In genomic region chr1:206955476-206956312, GRCh38 we compare ENCODE assay signal across 11 cellular contexts. TPM values are rescaled to one million over a fixed set of nuclear protein-coding genes. Genes with fewer than 3 reads are reported as not detected.
DNase-seq lines count a peak whose midpoint lies in the region; FAIRE-seq and TF ChIP-seq lines count a peak whose summit lies in the region.
"Had no signal": no experiment of that assay in that cellular context is flagged by ENCODE, and none has a peak within 500 bp of the region (broad histone marks: within the 10 kb centered on the region; RNA-seq: fewer than 3 reads in every experiment).

No MANE protein-coding gene starts in this region.

- H3K4me1 Mint-ChIP-seq in glutamatergic neuron (ENCODE audit: low read depth, unreplicated experiment) = no peaks in the 10 kb centered on the region

- H3K18ac ChIP-seq in trophoblast cell (ENCODE audit: low read length) = no peak overlapping the region

- WGBS in trophoblast cell (ENCODE audit: extremely low coverage, insufficient coverage, insufficient read length) = no CpG with 5 or more reads among the region's 10 CpGs

- no peak overlapping the region for H2BK12ac ChIP-seq in trophoblast cell (ENCODE audit: low read length)

- no peaks in the 10 kb centered on the region for H3K9me3 Mint-ChIP-seq in glutamatergic neuron (ENCODE audit: unreplicated experiment)

- no peak overlapping the region for H2AK5ac ChIP-seq in trophoblast cell (ENCODE audit: low read length)

- no peak for TF ChIP-seq CTCF in glutamatergic neuron (IDR thresholded peaks at IDR 0.05; ENCODE audit: partially characterized antibody, unreplicated experiment)

- no peaks in the 10 kb centered on the region for H3K4me1 ChIP-seq in trophoblast cell (ENCODE audit: control insufficient read depth in 1 of 2, insufficient read depth in 2 of 2, low read length in 2 of 2)

- no peak overlapping the region for H2BK5ac ChIP-seq in trophoblast cell (ENCODE audit: low read depth, low read length, poor library complexity)

- peaks cover 2% of the 10 kb centered on the region for H3K9me3 ChIP-seq in trophoblast cell (ENCODE audit: insufficient read depth, low read depth, low read length)

- H3K27ac Mint-ChIP-seq in glutamatergic neuron (ENCODE audit: unreplicated experiment) = no peak overlapping the region

- peaks cover 4% of the 10 kb centered on the region for H3K36me3 Mint-ChIP-seq in glutamatergic neuron (ENCODE audit: unreplicated experiment)

- H3K27me3 Mint-ChIP-seq in glutamatergic neuron (ENCODE audit: unreplicated experiment) = peaks cover 2% of the 10 kb centered on the region

- H3K27me3 ChIP-seq in trophoblast cell (ENCODE audit: insufficient read depth, low read length) = no peaks in the 10 kb centered on the region

- no peak overlapping the region for H4K91ac ChIP-seq in trophoblast cell (ENCODE audit: low read depth, low read length)

- no peak overlapping the region for H4K8ac ChIP-seq in trophoblast cell (ENCODE audit: low read depth, low read length)

- H3K23ac ChIP-seq in trophoblast cell (ENCODE audit: low read length) = no peak overlapping the region

- H3K9ac ChIP-seq in trophoblast cell (ENCODE audit: low read length) = no peak overlapping the region

- H4K12ac ChIP-seq in trophoblast cell (ENCODE audit: low read depth, low read length) = no peak overlapping the region

- DNase-seq in DMS153 treated with DMSO at 0.1 percent for 48 hours (lab: John Stamatoyannopoulos, UW; ENCODE audit: unreplicated experiment) (peak; percentile 29), GM19239 (ENCODE audit: insufficient read length, low spot score) (no peak), HuH-7.5 (ENCODE audit: low spot score) (peak; percentile 39), left kidney (ENCODE audit: low read depth, low spot score) (peak; percentile 61), glutamatergic neuron (no peak), 8988T (no peak), trophoblast cell (no peak)
- no peak for DNase-seq in activated effector memory CD4-positive, alpha-beta T cell treated with Interleukin-2 at 50 U/mL for 16 hours

- H3K79me1 ChIP-seq in trophoblast cell (ENCODE audit: low read length) = no peaks in the 10 kb centered on the region

- no peaks in the 10 kb centered on the region for H3K36me3 ChIP-seq in trophoblast cell (ENCODE audit: control insufficient read depth in 1 of 2, insufficient read depth in 2 of 2, low read length in 2 of 2)

- H3K4me3 ChIP-seq in trophoblast cell (ENCODE audit: low read depth, low read length) = no peak overlapping the region

- FAIRE-seq in GM19239 (lab: Jason Lieb, UNC) = peak; percentile 85
- FAIRE-seq: urothelium cell line had no signal

- H3K4me2 ChIP-seq in trophoblast cell (ENCODE audit: low read length) = no peak overlapping the region

- H2AFZ ChIP-seq in trophoblast cell (ENCODE audit: insufficient read depth, low read length, poor library complexity) = no peak overlapping the region

- no peak overlapping the region for H3K14ac ChIP-seq in trophoblast cell (ENCODE audit: low read length)

- no peak overlapping the region for H3K27ac ChIP-seq in trophoblast cell (ENCODE audit: low read depth, low read length)

- H3K4ac ChIP-seq in trophoblast cell (ENCODE audit: low read depth, low read length) = no peak overlapping the region

- no peak overlapping the region for H2BK120ac ChIP-seq in trophoblast cell (ENCODE audit: insufficient read depth, low read length, poor library complexity)

- no peaks in the 10 kb centered on the region for H3K79me2 ChIP-seq in trophoblast cell (ENCODE audit: control insufficient read depth, insufficient read depth, low read length, poor library complexity)

- H3K4me3 Mint-ChIP-seq in glutamatergic neuron (ENCODE audit: unreplicated experiment) = no peak overlapping the region

RNA-seq across cellular contexts. Expression of gene PIGR, which starts 9.4 kb away (rescaled TPM):
- not detected for total RNA-seq in glutamatergic neuron (ENCODE audit: unreplicated experiment)
- polyA plus RNA-seq in trophoblast cell (2013) = not detected in 2 replicates
- total RNA-seq: chondrocyte, NCI-H460 had no signal

RNA-seq across cellular contexts. Expression of gene FCAMR, which starts 14.6 kb away (rescaled TPM):
- total RNA-seq in glutamatergic neuron (ENCODE audit: unreplicated experiment) = not detected
- 0.01 TPM in 1 of 2 replicates, not detected in the other for polyA plus RNA-seq in trophoblast cell (2013)
- total RNA-seq: chondrocyte, NCI-H460 had no signal

RNA-seq across cellular contexts. Expression of gene FCMR, which starts 34.0 kb away (rescaled TPM):
- total RNA-seq in glutamatergic neuron (ENCODE audit: unreplicated experiment) = not detected
- 0.07 and 0.19 TPM in 2 replicates for polyA plus RNA-seq in trophoblast cell (2013)
- total RNA-seq: chondrocyte, NCI-H460 had no signal

RNA-seq across cellular contexts. Expression of gene IL24, which starts 58.5 kb away (rescaled TPM):
- not detected for total RNA-seq in glutamatergic neuron (ENCODE audit: unreplicated experiment)
- 0.06 TPM in 1 of 2 replicates, not detected in the other for polyA plus RNA-seq in trophoblast cell (2013)
- total RNA-seq: chondrocyte, NCI-H460 had no signal

Comparison
In these comparisons a context has a peak if more than half of its experiments do, and no peak if none do; other contexts are left out.
1. DNase-seq: peak in DMS153 treated with DMSO at 0.1 percent for 48 hours (single experiment), HuH-7.5 (single experiment) and left kidney (single experiment); none in GM19239 (single experiment), glutamatergic neuron (single experiment), 8988T (single experiment), trophoblast cell (0 of 2) and activated effector memory CD4-positive, alpha-beta T cell treated with Interleukin-2 at 50 U/mL for 16 hours (single experiment).